Comparison of ENCODE assay signal across 21 cellular contexts in the genomic region with DNA sequence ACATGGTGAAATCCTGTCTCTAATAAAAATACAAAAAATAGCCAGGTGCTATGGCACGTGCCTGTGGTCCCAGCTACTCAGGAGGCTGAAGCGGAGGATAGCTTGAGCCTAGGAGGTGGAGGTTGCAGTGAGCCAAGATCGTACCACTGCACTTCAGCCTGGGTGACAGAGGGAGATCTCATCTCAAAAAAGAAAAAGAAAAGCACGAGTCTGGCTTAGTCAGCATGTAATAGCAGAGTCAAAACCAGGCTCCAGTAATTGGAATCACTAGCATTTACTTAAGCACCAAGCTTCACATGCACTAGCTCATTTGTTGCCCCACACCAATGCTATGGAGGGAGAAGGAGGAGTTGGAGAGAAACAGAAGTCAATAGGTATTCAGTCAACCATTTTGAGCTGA. TPM values are rescaled to one million over a fixed set of nuclear protein-coding genes. Genes with fewer than 3 reads are reported as not detected.
DNase-seq lines count a peak whose midpoint lies in the region; ATAC-seq and TF ChIP-seq lines count a peak whose summit lies in the region.
"Had no signal": no experiment of that assay in that cellular context is flagged by ENCODE, and none has a peak within 500 bp of the region (broad histone marks: within the 10 kb centered on the region; RNA-seq: fewer than 3 reads in every experiment).

No MANE protein-coding gene starts in this region.

- H3K4me1 ChIP-seq in prostate gland (replicated peaks), result no peaks in the 10 kb centered on the region
- H3K4me1 ChIP-seq: BE2C, HAP-1 had no signal

- H3K9me3 ChIP-seq in prostate gland, result no peaks in the 10 kb centered on the region
- H3K9me3 ChIP-seq: BE2C, HAP-1 had no signal

- peaks cover 26% of the 10 kb centered on the region for H3K36me3 Mint-ChIP-seq in activated naive CD8-positive, alpha-beta T cell treated with anti-CD3 and anti-CD28 coated beads, Interleukin-2, amount 50 U/mL, for 24 hours (ENCODE audit: low read depth)
- peaks cover 19% of the 10 kb centered on the region for H3K36me3 Mint-ChIP-seq in activated naive CD8-positive, alpha-beta T cell treated with anti-CD3 and anti-CD28 coated beads for 36 hours

- H3K27ac ChIP-seq in VCaP, result peak overlapping the region; percentile 76
- H3K27ac ChIP-seq in prostate gland, result peak overlapping the region; percentile 53 to 68
- H3K27ac ChIP-seq: 22Rv1; BLaER1 treated with 17β-estradiol and CSF1 and Interleukin-3, amounts not matched to agents 10 nM and 100 nM; GM23248 had no signal

- H3K9me3 Mint-ChIP-seq in activated naive CD8-positive, alpha-beta T cell treated with anti-CD3 and anti-CD28 coated beads, Interleukin-2, amount 50 U/mL, for 24 hours, result peaks cover 2% of the 10 kb centered on the region
- peaks cover under 1% of the 10 kb centered on the region for H3K9me3 Mint-ChIP-seq in activated naive CD8-positive, alpha-beta T cell treated with anti-CD3 and anti-CD28 coated beads for 36 hours

- ATAC-seq in activated naive CD8-positive, alpha-beta T cell treated with anti-CD3 and anti-CD28 coated beads, Interleukin-2, amount 50 U/mL, for 24 hours, result no peak
- ATAC-seq in GM18511 (IDR thresholded peaks at IDR 0.05; ENCODE audit: unreplicated experiment) (no peak), sciatic nerve (no peak)

- H3K36me3 ChIP-seq in prostate gland, result no peaks in the 10 kb centered on the region
- H3K36me3 ChIP-seq: BE2C, HAP-1 had no signal

- TF ChIP-seq CTCF in VCaP (conservative IDR thresholded peaks at IDR 0.05), result no peak
- no peak for TF ChIP-seq CTCF in prostate gland (IDR thresholded peaks at IDR 0.05)

- intact Hi-C loops in prostate gland (cut with DNase I), result no loop called here
- intact Hi-C loops in sciatic nerve (cut with DNase I), result no loop called here

- no peak for TF ChIP-seq POLR2A in prostate gland (IDR thresholded peaks at IDR 0.05)

- H3K27me3 Mint-ChIP-seq in activated naive CD8-positive, alpha-beta T cell treated with anti-CD3 and anti-CD28 coated beads, Interleukin-2, amount 50 U/mL, for 24 hours, result no peaks in the 10 kb centered on the region
- H3K27me3 Mint-ChIP-seq in activated naive CD8-positive, alpha-beta T cell treated with anti-CD3 and anti-CD28 coated beads for 36 hours, result no peaks in the 10 kb centered on the region
- H3K27me3 Mint-ChIP-seq: CD4-positive, alpha-beta memory T cell had no signal

- WGBS in prostate gland, result 83% methylated on average over 4 of the region's 4 CpGs

- H3K4me3 ChIP-seq in prostate gland, result no peak overlapping the region
- H3K4me3 ChIP-seq: BLaER1 treated with 17β-estradiol and CSF1 and Interleukin-3, amounts not matched to agents 10 nM and 100 nM; GM23248; HAP-1 had no signal

- peak overlapping the region; percentile 31 for H3K27ac Mint-ChIP-seq in activated naive CD8-positive, alpha-beta T cell treated with anti-CD3 and anti-CD28 coated beads, Interleukin-2, amount 50 U/mL, for 24 hours
- no peak overlapping the region for H3K27ac Mint-ChIP-seq in activated naive CD8-positive, alpha-beta T cell treated with anti-CD3 and anti-CD28 coated beads for 36 hours

- H3K27me3 ChIP-seq in prostate gland (replicated peaks; ENCODE audit: insufficient read depth), result no peaks in the 10 kb centered on the region
- H3K27me3 ChIP-seq: BE2C; BLaER1 treated with 17β-estradiol and CSF1 and Interleukin-3, amounts not matched to agents 10 nM and 100 nM had no signal

- no peak for DNase-seq in activated naive CD8-positive, alpha-beta T cell treated with anti-CD3 and anti-CD28 coated beads, Interleukin-2, amount 50 U/mL, for 24 hours
- no peak for DNase-seq in activated naive CD8-positive, alpha-beta T cell treated with anti-CD3 and anti-CD28 coated beads for 36 hours
- DNase-seq in OCI-M1 (lab: John Stamatoyannopoulos, UW) (peak; percentile 41), prostate gland (ENCODE audit: low spot score) (no peak), sciatic nerve (ENCODE audit: low spot score) (no peak), HuH-7 (ENCODE audit: low spot score) (no peak)
- DNase-seq: ACHN; AML-193; BE2C; Calu3; CD4-positive, alpha-beta memory T cell; COR-L47; DND-41; GM23248 had no signal

- no peaks in the 10 kb centered on the region for H3K4me1 Mint-ChIP-seq in activated naive CD8-positive, alpha-beta T cell treated with anti-CD3 and anti-CD28 coated beads, Interleukin-2, amount 50 U/mL, for 24 hours
- no peaks in the 10 kb centered on the region for H3K4me1 Mint-ChIP-seq in activated naive CD8-positive, alpha-beta T cell treated with anti-CD3 and anti-CD28 coated beads for 36 hours
- H3K4me1 Mint-ChIP-seq: CD4-positive, alpha-beta memory T cell had no signal

- no peak overlapping the region for H3K4me3 Mint-ChIP-seq in activated naive CD8-positive, alpha-beta T cell treated with anti-CD3 and anti-CD28 coated beads, Interleukin-2, amount 50 U/mL, for 24 hours
- H3K4me3 Mint-ChIP-seq in activated naive CD8-positive, alpha-beta T cell treated with anti-CD3 and anti-CD28 coated beads for 36 hours, result no peak overlapping the region
- H3K4me3 Mint-ChIP-seq: CD14-positive monocyte; CD4-positive, alpha-beta memory T cell had no signal

RNA-seq across cellular contexts. Expression of a gene that starts 41.9 kb away (rescaled TPM):
- not detected for total RNA-seq in activated naive CD8-positive, alpha-beta T cell treated with anti-CD3 and anti-CD28 coated beads for 36 hours
- total RNA-seq in prostate gland, result under 1 TPM in 1 of 2 donors, not detected in 1; 0.28 TPM
- 0.89 TPM for total RNA-seq in sciatic nerve
- total RNA-seq: GM23248, H4 had no signal
